10 cellular contexts compared by ENCODE assay signal in the genomic region with DNA sequence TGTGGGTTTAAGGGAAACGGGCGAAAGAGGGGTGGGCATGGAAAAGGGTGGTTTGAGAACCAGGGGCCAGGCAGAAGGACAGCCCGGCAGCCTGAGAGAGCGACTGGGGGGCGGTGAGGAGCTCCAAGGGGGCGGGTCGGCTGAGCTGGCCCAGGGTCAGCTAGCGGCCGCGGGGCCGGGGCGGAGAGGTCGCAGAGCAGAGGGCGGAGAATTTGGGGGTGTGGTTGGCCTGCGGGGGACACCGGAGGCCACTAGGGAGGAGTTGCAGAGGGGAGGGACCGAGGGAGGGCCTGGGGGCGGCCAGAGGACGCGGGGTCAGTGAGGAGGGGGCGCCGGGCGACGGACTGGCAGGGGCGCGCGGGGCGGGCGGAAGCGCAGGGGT. TPM values are rescaled to one million over a fixed set of nuclear protein-coding genes. Genes with fewer than 3 reads are reported as not detected.
A peak's percentile ranks its signal among the peaks of the same experiment; 100 is the strongest.
DNase-seq lines count a peak whose midpoint lies in the region; ATAC-seq and TF ChIP-seq lines count a peak whose summit lies in the region.
"Had no signal": no experiment of that assay in that cellular context is flagged by ENCODE, and none has a peak within 500 bp of the region (broad histone marks: within the 10 kb centered on the region; RNA-seq: fewer than 3 reads in every experiment).

No MANE protein-coding gene starts in this region.

- H3K9me3 ChIP-seq in BLaER1 treated with 17β-estradiol and CSF1 and Interleukin-3, amounts not matched to agents 10 nM and 100 nM (replicated peaks in 1 of 11): no peaks in the 10 kb centered on the region
- H3K9me3 ChIP-seq in T-helper 17 cell (ENCODE audit: control insufficient read depth, low read length, poor library complexity, severe bottlenecking): no peaks in the 10 kb centered on the region

- peak overlapping the region; percentile 38 to 77 (median 68); a peak in 17 of 20 replicates for H3K4me3 ChIP-seq in BLaER1 treated with 17β-estradiol and CSF1 and Interleukin-3, amounts not matched to agents 10 nM and 100 nM
- H3K4me3 ChIP-seq in fibroblast of pulmonary artery (replicated peaks; ENCODE audit: low read depth, low read length): peak overlapping the region; percentile 32

- peaks cover 5% of the 10 kb centered on the region for H3K4me1 Mint-ChIP-seq in T-helper 17 cell
- H3K4me1 Mint-ChIP-seq in osteocyte (ENCODE audit: unreplicated experiment): peaks cover 17% of the 10 kb centered on the region

- peak overlapping the region; percentile 70 to 100 (median 98) for H3K4me2 ChIP-seq in BLaER1 treated with 17β-estradiol and CSF1 and Interleukin-3, amounts not matched to agents 10 nM and 100 nM
- H3K4me2 ChIP-seq: KMS-11 had no signal

- H3K9ac ChIP-seq in BLaER1 treated with 17β-estradiol and CSF1 and Interleukin-3, amounts not matched to agents 10 nM and 100 nM: peak overlapping the region in 7 of 11 experiments; percentile 31 to 59 (median 55); a peak in 10 of 22 replicates
- H3K9ac ChIP-seq: KMS-11 had no signal

- no peak for TF ChIP-seq CTCF in fibroblast of pulmonary artery (IDR thresholded peaks at IDR 0.05; ENCODE audit: low read length, missing control alignments)
- no peak for TF ChIP-seq CTCF in osteocyte (IDR thresholded peaks at IDR 0.05)

- no peaks in the 10 kb centered on the region for H3K36me3 ChIP-seq in BLaER1 treated with 17β-estradiol and CSF1 and Interleukin-3, amounts not matched to agents 10 nM and 100 nM

- peaks cover 14 to 62% (median 37%) of the 10 kb centered on the region in 10 experiments for H3K4me1 ChIP-seq in BLaER1 treated with 17β-estradiol and CSF1 and Interleukin-3, amounts not matched to agents 10 nM and 100 nM

- peaks cover 2% of the 10 kb centered on the region for H3K36me3 Mint-ChIP-seq in T-helper 17 cell (ENCODE audit: low read depth)
- H3K36me3 Mint-ChIP-seq in osteocyte (ENCODE audit: unreplicated experiment): peaks cover 2% of the 10 kb centered on the region

- H4K20me1 ChIP-seq in BLaER1 treated with 17β-estradiol and CSF1 and Interleukin-3, amounts not matched to agents 10 nM and 100 nM: peaks cover 0 to 7% (median 0%) of the 10 kb centered on the region in 11 experiments; a peak in 1 of 22 replicates

- no peaks in the 10 kb centered on the region for H3K9me3 Mint-ChIP-seq in osteocyte (ENCODE audit: unreplicated experiment)

- peak overlapping the region; percentile 91 for H3K4me3 Mint-ChIP-seq in T-helper 17 cell
- H3K4me3 Mint-ChIP-seq in osteocyte (ENCODE audit: unreplicated experiment): peak overlapping the region; percentile 69

- ATAC-seq in T-helper 17 cell (no peak), GM21515 (IDR thresholded peaks at IDR 0.05; ENCODE audit: unreplicated experiment) (no peak)

- no peak overlapping the region for H3K27ac ChIP-seq in BLaER1 treated with 17β-estradiol and CSF1 and Interleukin-3, amounts not matched to agents 10 nM and 100 nM
- H3K27ac ChIP-seq: KMS-11 had no signal

- peaks cover 30 to 40% (median 35%) of the 10 kb centered on the region in 11 experiments for H3K27me3 ChIP-seq in BLaER1 treated with 17β-estradiol and CSF1 and Interleukin-3, amounts not matched to agents 10 nM and 100 nM

- DNase-seq in T-helper 17 cell: no peak
- no peak for DNase-seq in fibroblast of pulmonary artery (ENCODE audit: low read depth)
- DNase-seq in osteocyte (ENCODE audit: extremely low spot score, unreplicated experiment): no peak
- DNase-seq in SKM-1 (lab: John Stamatoyannopoulos, UW; ENCODE audit: unreplicated experiment): no peak
- no peak for DNase-seq in GM19238 (ENCODE audit: insufficient read length, low spot score)
- DNase-seq in NCI-H524 treated with DMSO at 0.1 percent for 48 hours (lab: John Stamatoyannopoulos, UW): no peak
- DNase-seq: stimulated activated naive CD4-positive, alpha-beta T cell treated with Interleukin-2 at 50 U/mL for 16 hours had no signal

- H3K27me3 Mint-ChIP-seq in T-helper 17 cell (peaks cover 42% of the 10 kb centered on the region), osteocyte (ENCODE audit: unreplicated experiment) (peaks cover 8% of the 10 kb centered on the region)

- H3K27ac Mint-ChIP-seq in T-helper 17 cell (peak overlapping the region; percentile 67), osteocyte (ENCODE audit: unreplicated experiment) (no peak overlapping the region)

RNA-seq across cellular contexts. Expression of a gene that starts 54.7 kb away (rescaled TPM):
- 10 to 100 TPM; 86.6 to 94.0 TPM for total RNA-seq in T-helper 17 cell
- total RNA-seq in osteocyte: 146 and 157 TPM in 2 replicates
